In the genomic region with DNA sequence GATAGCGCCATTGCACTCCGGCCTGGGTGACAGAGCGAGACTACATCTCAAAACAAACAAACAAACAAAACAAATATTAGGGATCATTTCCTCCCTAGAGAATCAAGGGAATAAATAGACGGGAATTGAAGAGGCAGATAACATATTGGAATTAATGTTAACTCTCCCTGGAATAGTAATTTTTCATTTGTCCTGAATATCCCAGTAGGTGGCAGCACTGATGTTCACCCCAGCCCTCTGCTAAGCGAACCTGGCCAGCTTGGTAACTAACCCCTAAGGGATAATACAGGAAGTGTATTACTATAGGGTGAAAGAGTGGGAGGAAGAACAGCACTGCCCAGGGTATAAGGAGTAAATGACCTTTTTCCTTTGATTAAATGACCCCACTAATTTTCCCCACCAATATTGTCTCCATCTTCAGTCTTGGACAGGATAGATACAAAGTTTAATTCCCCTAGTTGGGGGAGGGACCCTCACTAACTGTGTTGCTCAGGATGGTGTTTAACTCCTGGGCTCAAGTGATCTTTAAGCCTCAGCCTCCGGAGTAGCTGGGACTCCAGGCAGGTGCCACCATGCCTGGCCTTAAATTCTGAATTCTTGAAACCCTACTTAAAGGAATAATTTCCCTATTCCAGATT, we compare ENCODE assay signal across 8 cellular contexts. TPM values are rescaled to one million over a fixed set of nuclear protein-coding genes. Genes with fewer than 3 reads are reported as not detected.
DNase-seq lines count a peak whose midpoint lies in the region; ATAC-seq and TF ChIP-seq lines count a peak whose summit lies in the region.

No MANE protein-coding gene starts in this region.

- peak overlapping the region; percentile 5 for H3K18ac ChIP-seq in mesendoderm (ENCODE audit: low read length)

- no peaks in the 10 kb centered on the region for H3K36me3 Mint-ChIP-seq in MCF 10A (ENCODE audit: insufficient read depth, unreplicated experiment)

- H3K4me1 Mint-ChIP-seq in MCF 10A (ENCODE audit: insufficient read depth, unreplicated experiment): no peaks in the 10 kb centered on the region

- H3K9me3 Mint-ChIP-seq in MCF 10A (ENCODE audit: unreplicated experiment): no peaks in the 10 kb centered on the region

- H3K4me3 Mint-ChIP-seq in MCF 10A (ENCODE audit: unreplicated experiment): no peak overlapping the region

- H3K36me3 ChIP-seq in breast epithelium (no peaks in the 10 kb centered on the region), PC-3 (ENCODE audit: low read depth, low read length) (no peaks in the 10 kb centered on the region), mesendoderm (ENCODE audit: control insufficient read depth, insufficient read depth, low read length) (no peaks in the 10 kb centered on the region)

- TF ChIP-seq POLR2A in breast epithelium (IDR thresholded peaks at IDR 0.05): no peak

- H3K27ac ChIP-seq in breast epithelium: no peak overlapping the region
- no peak overlapping the region for H3K27ac ChIP-seq in PC-3 (ENCODE audit: low read length)
- no peak overlapping the region for H3K27ac ChIP-seq in mesendoderm (ENCODE audit: low read depth, low read length)

- peak overlapping the region; percentile 79 for H2BK120ac ChIP-seq in mesendoderm (ENCODE audit: low read depth, low read length)

- H3K79me1 ChIP-seq in mesendoderm (ENCODE audit: low read length): no peaks in the 10 kb centered on the region

- peak overlapping the region; percentile 93 for H2BK15ac ChIP-seq in mesendoderm (replicated peaks; ENCODE audit: low read depth)

- no peak overlapping the region for H3K56ac ChIP-seq in mesendoderm (ENCODE audit: low read length)

- H3K9me3 ChIP-seq in breast epithelium: no peaks in the 10 kb centered on the region
- H3K9me3 ChIP-seq in PC-3 (ENCODE audit: low read length): no peaks in the 10 kb centered on the region

- BruUV-seq in MCF 10A (replicated peaks; lab: Mats Ljungman, UMichigan) (no TSS peak), PC-3 (replicated peaks; lab: Mats Ljungman, UMichigan) (no TSS peak)

- CTCF ChIA-PET in MCF 10A (lab: Yijun Ruan, JAX) (interaction anchor here (0.7 to 2.5 kb wide), 9 partner anchors 11 to 686 kb away, joined by 3 to 9 read pairs (median 3); no protein-coding TSS in a partner anchor), PC-3 (lab: Charles Lee) (no interaction called here)

- H3K4me2 ChIP-seq in PC-3 (ENCODE audit: low read length) (no peak overlapping the region), mesendoderm (ENCODE audit: low read length) (no peak overlapping the region)

- no peaks in the 10 kb centered on the region for H3K27me3 ChIP-seq in breast epithelium
- no peaks in the 10 kb centered on the region for H3K27me3 ChIP-seq in PC-3 (ENCODE audit: low read length)
- H3K27me3 ChIP-seq in mesendoderm (ENCODE audit: insufficient read depth, low read length, poor library complexity): no peaks in the 10 kb centered on the region

- H3K4me3 ChIP-seq in breast epithelium: no peak overlapping the region
- no peak overlapping the region for H3K4me3 ChIP-seq in PC-3 (ENCODE audit: low read length)
- H3K4me3 ChIP-seq in mesendoderm (ENCODE audit: low read length): no peak overlapping the region

- no peak overlapping the region for H3K9ac ChIP-seq in PC-3 (ENCODE audit: low read length)
- no peak overlapping the region for H3K9ac ChIP-seq in mesendoderm (ENCODE audit: low read length)

- POLR2A ChIA-PET in MCF 10A (lab: Yijun Ruan, JAX) (no interaction called here), PC-3 (lab: Charles Lee; ENCODE audit: unreplicated experiment) (no interaction called here)

- H2BK5ac ChIP-seq in mesendoderm (ENCODE audit: low read length): no peak overlapping the region

- WGBS in mesendoderm (ENCODE audit: extremely low coverage, insufficient coverage, low lambda C conversion rate): no CpG with 5 or more reads among the region's 6 CpGs

- DNase-seq in MCF 10A (ENCODE audit: unreplicated experiment): peak; percentile 61
- DNase-seq in breast epithelium (ENCODE audit: low spot score in 2 of 2): no peak
- peak; percentile 50 for DNase-seq in PC-3
- DNase-seq in cerebellum (ENCODE audit: low spot score): peak; percentile 44
- DNase-seq in mesendoderm: peak; percentile 82
- no peak for DNase-seq in activated effector memory CD4-positive, alpha-beta T cell treated with Interleukin-2 at 50 U/mL for 16 hours

- H3K27ac Mint-ChIP-seq in MCF 10A (ENCODE audit: low read depth, unreplicated experiment): no peak overlapping the region

- H4K8ac ChIP-seq in mesendoderm (ENCODE audit: low read depth, low read length): no peak overlapping the region

- no peak overlapping the region for H3K23ac ChIP-seq in mesendoderm (ENCODE audit: low read length)

- no peaks in the 10 kb centered on the region for H3K27me3 Mint-ChIP-seq in MCF 10A (ENCODE audit: insufficient read depth, unreplicated experiment)

- peak; percentile 62 for ATAC-seq in HG02885 (IDR thresholded peaks at IDR 0.05; ENCODE audit: poor library complexity, unreplicated experiment)
- peak; percentile 68 for ATAC-seq in PC-3
- no peak for ATAC-seq in GM18868 (IDR thresholded peaks at IDR 0.05; ENCODE audit: unreplicated experiment)

- no peaks in the 10 kb centered on the region for H4K20me1 ChIP-seq in PC-3 (ENCODE audit: low read length)

- H3K9me2 ChIP-seq in PC-3 (replicated peaks; ENCODE audit: low read length): no peaks in the 10 kb centered on the region

- no peaks in the 10 kb centered on the region for H3F3A ChIP-seq in PC-3 (ENCODE audit: low read length, unreplicated experiment)

- no peak overlapping the region for H2AFZ ChIP-seq in PC-3 (ENCODE audit: low read length)

- H3K4me1 ChIP-seq in breast epithelium (no peaks in the 10 kb centered on the region), PC-3 (ENCODE audit: insufficient read depth, low read length) (no peaks in the 10 kb centered on the region), mesendoderm (ENCODE audit: control insufficient read depth, low read depth, low read length) (no peaks in the 10 kb centered on the region)

- no peak overlapping the region for H2AK5ac ChIP-seq in mesendoderm (ENCODE audit: low read length)

- intact Hi-C loops in MCF 10A (cut with micrococcal nuclease) (no loop called here), breast epithelium (cut with DNase I; ENCODE audit: low total_unique reads) (no loop called here), PC-3 (cut with micrococcal nuclease) (no loop called here)

- H3K79me2 ChIP-seq in PC-3 (ENCODE audit: low read length) (no peaks in the 10 kb centered on the region), mesendoderm (ENCODE audit: control insufficient read depth, insufficient read depth, low read length) (no peaks in the 10 kb centered on the region)

- no peak overlapping the region for H4K5ac ChIP-seq in mesendoderm (ENCODE audit: low read length)

- peak; percentile 44 for TF ChIP-seq CTCF in MCF 10A (IDR thresholded peaks at IDR 0.05; ENCODE audit: unreplicated experiment)
- TF ChIP-seq CTCF in breast epithelium (IDR thresholded peaks at IDR 0.05): peak in 1 of 3 donors; percentile 28
- peak; percentile 60 for TF ChIP-seq CTCF in PC-3 (conservative IDR thresholded peaks at IDR 0.05; ENCODE audit: low read depth, low read length)

- no peak overlapping the region for H3K4ac ChIP-seq in mesendoderm (ENCODE audit: low read depth, low read length)

RNA-seq across cellular contexts. Expression of a gene that starts 40.5 kb away (rescaled TPM):
- total RNA-seq in MCF 10A (2022): not detected in 2 replicates
- 1 to 10 TPM in 1 of 3 donors, not detected in 2; 2.7 TPM for total RNA-seq in breast epithelium
- total RNA-seq in PC-3 (2014; rRNA removed): not detected in 2 replicates
- total RNA-seq in cerebellum: 2.3 TPM
- 10.5 TPM for polyA plus RNA-seq in mesendoderm (2013, experiment 1 of 2)
- polyA plus RNA-seq in mesendoderm (2013, experiment 2 of 2): 9.8 TPM

RNA-seq across cellular contexts. Expression of a gene that starts 43.0 kb away (rescaled TPM):
- total RNA-seq in MCF 10A (2022) (not detected in 2 replicates), breast epithelium (under 1 TPM in 2 of 3 donors, not detected in 1; 0.15 to 0.32 TPM), PC-3 (2014; rRNA removed) (not detected in 2 replicates), cerebellum (0.27 TPM)
- polyA plus RNA-seq in mesendoderm (2013, experiment 1 of 2): 198 TPM
- 200 TPM for polyA plus RNA-seq in mesendoderm (2013, experiment 2 of 2)

Comparison
In these comparisons a context has a peak if more than half of its experiments do, and no peak if none do; other contexts are left out.
1. DNase-seq: peak in MCF 10A (single experiment), PC-3 (single experiment), cerebellum (single experiment) and mesendoderm (single experiment); none in breast epithelium (0 of 2) and activated effector memory CD4-positive, alpha-beta T cell treated with Interleukin-2 at 50 U/mL for 16 hours (single experiment).